10 cellular contexts compared by ENCODE assay signal in genomic region chr13:21124853-21125252, GRCh38. TPM values are rescaled to one million over a fixed set of nuclear protein-coding genes. Genes with fewer than 3 reads are reported as not detected.
DNase-seq lines count a peak whose midpoint lies in the region; ATAC-seq, FAIRE-seq and TF ChIP-seq lines count a peak whose summit lies in the region.
"Had no signal": no experiment of that assay in that cellular context is flagged by ENCODE, and none has a peak within 500 bp of the region (broad histone marks: within the 10 kb centered on the region; RNA-seq: fewer than 3 reads in every experiment).

No MANE protein-coding gene starts in this region.

- H4K20me1 ChIP-seq in HepG2 (ENCODE audit: insufficient read depth, low read length) = no peaks in the 10 kb centered on the region
- no peaks in the 10 kb centered on the region for H4K20me1 ChIP-seq in fibroblast of lung (ENCODE audit: control insufficient read depth, extremely low read depth, insufficient read depth, low read length)
- H4K20me1 ChIP-seq: BLaER1 treated with 17β-estradiol and CSF1 and Interleukin-3, amounts not matched to agents 10 nM and 100 nM had no signal

- no peak for TF ChIP-seq POLR2A in HepG2 (IDR thresholded peaks at IDR 0.05; ENCODE audit: insufficient read depth in 1 of 2, low read depth in 2 of 2, low read length in 2 of 2)
- no peak for TF ChIP-seq POLR2A in right lobe of liver (IDR thresholded peaks at IDR 0.05)

- H3K27ac ChIP-seq in HepG2 (ENCODE audit: extremely low read length, insufficient read depth, low read length) (no peak overlapping the region), right lobe of liver (no peak overlapping the region), fibroblast of lung (ENCODE audit: insufficient read depth, low read length) (no peak overlapping the region), aorta (ENCODE audit: low read depth in 1 of 2, low read length in 2 of 2) (no peak overlapping the region)
- H3K27ac ChIP-seq: BLaER1 treated with 17β-estradiol and CSF1 and Interleukin-3, amounts not matched to agents 10 nM and 100 nM had no signal

- peak; percentile 86 for ATAC-seq in HepG2
- no peak for ATAC-seq in right lobe of liver
- ATAC-seq in aorta (ENCODE audit: low FRiP score) = no peak
- no peak for ATAC-seq in GM21515 (IDR thresholded peaks at IDR 0.05; ENCODE audit: unreplicated experiment)

- TF ChIP-seq EP300 in HepG2 (IDR thresholded peaks at IDR 0.05; ENCODE audit: low read depth in 2 of 2, low read length in 2 of 2) = no peak
- TF ChIP-seq EP300 in HepG2 (CRISPR knock-in tag; IDR thresholded peaks at IDR 0.05; ENCODE audit: borderline replicate concordance) = no peak

- peak; percentile 58 for FAIRE-seq in HepG2 (lab: Jason Lieb, UNC)

- no peak overlapping the region for H3K27ac Mint-ChIP-seq in progenitor cell of endocrine pancreas
- H3K27ac Mint-ChIP-seq: activated naive CD8-positive, alpha-beta T cell had no signal

- no peaks in the 10 kb centered on the region for H3K27me3 Mint-ChIP-seq in progenitor cell of endocrine pancreas

- intact Hi-C loops in HepG2 (cut with micrococcal nuclease; ENCODE audit: unreplicated experiment) = no loop called here
- intact Hi-C loops in right lobe of liver (cut with DNase I) = no loop called here
- intact Hi-C loops in aorta (cut with DNase I) = no loop called here

- DNase-seq in HepG2 (ENCODE audit: low spot score) (peak; percentile 60), right lobe of liver (no peak), NCI-H82 treated with DMSO at 0.1 percent for 48 hours (lab: John Stamatoyannopoulos, UW; ENCODE audit: unreplicated experiment) (peak; percentile 21), fibroblast of lung (ENCODE audit: low read depth in 2 of 2) (peak; percentile 59 to 70), aorta (no peak), progenitor cell of endocrine pancreas (ENCODE audit: low spot score, unreplicated experiment) (no peak)
- no peak for DNase-seq in NK-92 treated with Interleukin-12 subunit alpha and Interleukin-12 subunit beta, amount 100 ng/mL, for 24 hours (lab: John Stamatoyannopoulos, UW)

- H3K9ac ChIP-seq in HepG2 (ENCODE audit: insufficient read depth, low read depth, low read length) (no peak overlapping the region), fibroblast of lung (ENCODE audit: insufficient read depth, low read length) (no peak overlapping the region)

- no peaks in the 10 kb centered on the region for H3K36me3 ChIP-seq in HepG2 (replicated peaks in 1 of 2; ENCODE audit: control insufficient read depth in 1 of 2, insufficient read depth in 2 of 2, low read length in 2 of 2)
- H3K36me3 ChIP-seq in right lobe of liver = no peaks in the 10 kb centered on the region
- no peaks in the 10 kb centered on the region for H3K36me3 ChIP-seq in fibroblast of lung (ENCODE audit: control insufficient read depth, insufficient read depth, low read length)
- no peaks in the 10 kb centered on the region for H3K36me3 ChIP-seq in aorta (ENCODE audit: control insufficient read depth in 1 of 2, insufficient read depth in 2 of 2, low read length in 1 of 2)
- H3K36me3 ChIP-seq: BLaER1 treated with 17β-estradiol and CSF1 and Interleukin-3, amounts not matched to agents 10 nM and 100 nM had no signal

- TF ChIP-seq RAD21 in HepG2 (CRISPR knock-in tag; IDR thresholded peaks at IDR 0.05) = no peak

- H3K27me3 ChIP-seq in HepG2 (ENCODE audit: control insufficient read depth in 1 of 2, insufficient read depth in 2 of 2, low read length in 2 of 2) = no peaks in the 10 kb centered on the region
- H3K27me3 ChIP-seq in right lobe of liver = no peaks in the 10 kb centered on the region
- no peaks in the 10 kb centered on the region for H3K27me3 ChIP-seq in fibroblast of lung (ENCODE audit: control insufficient read depth, insufficient read depth, low read length)
- no peaks in the 10 kb centered on the region for H3K27me3 ChIP-seq in aorta (ENCODE audit: control insufficient read depth in 1 of 2, insufficient read depth in 2 of 2, low read length in 1 of 2)
- H3K27me3 ChIP-seq: BLaER1 treated with 17β-estradiol and CSF1 and Interleukin-3, amounts not matched to agents 10 nM and 100 nM had no signal

- no peaks in the 10 kb centered on the region for H3K36me3 Mint-ChIP-seq in progenitor cell of endocrine pancreas (ENCODE audit: insufficient read depth)
- H3K36me3 Mint-ChIP-seq: activated naive CD8-positive, alpha-beta T cell had no signal

- CTCF ChIA-PET in HepG2 (lab: Yijun Ruan, JAX; ENCODE audit: low intra/inter-chr PET ratio, low total read pairs) = no interaction called here

- TF ChIP-seq CTCF in HepG2 (CRISPR knock-in tag; IDR thresholded peaks at IDR 0.05) (no peak), right lobe of liver (IDR thresholded peaks at IDR 0.05) (no peak), fibroblast of lung (conservative IDR thresholded peaks at IDR 0.05 in 1 of 2, IDR thresholded peaks at IDR 0.05 in 1 of 2; ENCODE audit: low read depth in 1 of 2, low read length in 2 of 2) (no peak), progenitor cell of endocrine pancreas (IDR thresholded peaks at IDR 0.05; ENCODE audit: unreplicated experiment) (no peak)

- H3K4me2 ChIP-seq in HepG2 (ENCODE audit: low read depth, low read length) (peak overlapping the region; percentile 84), fibroblast of lung (ENCODE audit: extremely low read depth, insufficient read depth, low read length) (peak overlapping the region; percentile 40)

- H3K9me3 Mint-ChIP-seq in progenitor cell of endocrine pancreas (ENCODE audit: low read depth) = peaks cover 2% of the 10 kb centered on the region

- H3K4me1 ChIP-seq in HepG2 (ENCODE audit: insufficient read depth, low read length) (peaks cover 44% of the 10 kb centered on the region), right lobe of liver (no peaks in the 10 kb centered on the region), fibroblast of lung (ENCODE audit: control insufficient read depth, extremely low read depth, insufficient read depth, low read length) (no peaks in the 10 kb centered on the region), aorta (ENCODE audit: control insufficient read depth in 1 of 2, insufficient read depth in 2 of 2, low read length in 2 of 2) (no peaks in the 10 kb centered on the region)

- H2AFZ ChIP-seq in HepG2 (ENCODE audit: low read length) (no peak overlapping the region), fibroblast of lung (ENCODE audit: low read length) (peak overlapping the region; percentile 43)

- POLR2A ChIA-PET in HepG2 (lab: Yijun Ruan, JAX) = interaction anchor here (1.6 kb wide), 1 partner anchor 23 kb away, joined by 6 read pairs; no protein-coding TSS in a partner anchor

- BruUV-seq in HepG2 (replicated peaks; lab: Mats Ljungman, UMichigan) = no TSS peak

- H3K9me3 ChIP-seq in HepG2 (ENCODE audit: low read length) (no peaks in the 10 kb centered on the region), right lobe of liver (no peaks in the 10 kb centered on the region), fibroblast of lung (ENCODE audit: control insufficient read depth, insufficient read depth, low read depth, low read length) (no peaks in the 10 kb centered on the region), aorta (ENCODE audit: control insufficient read depth, low read length) (no peaks in the 10 kb centered on the region)
- H3K9me3 ChIP-seq: BLaER1 treated with 17β-estradiol and CSF1 and Interleukin-3, amounts not matched to agents 10 nM and 100 nM had no signal

- H3K4me1 Mint-ChIP-seq in progenitor cell of endocrine pancreas (ENCODE audit: low read depth) = no peaks in the 10 kb centered on the region

- 5% methylated on average over 7 of the region's 7 CpGs for WGBS in HepG2 (ENCODE audit: low lambda C conversion rate)
- WGBS in right lobe of liver (ENCODE audit: insufficient coverage, low coverage, low lambda C conversion rate, missing lambda C conversion rate) = 33% methylated on average over 4 of the region's 7 CpGs
- 27 to 31% methylated on average over 7 of the region's 7 CpGs for WGBS in aorta, 2 donors

- no peaks in the 10 kb centered on the region for H3K79me2 ChIP-seq in HepG2 (ENCODE audit: insufficient read depth, low read length)
- no peaks in the 10 kb centered on the region for H3K79me2 ChIP-seq in fibroblast of lung (ENCODE audit: control insufficient read depth, insufficient read depth, low read length)

- H3K4me3 ChIP-seq in HepG2 (replicated peaks in 1 of 3; ENCODE audit: insufficient read depth in 1 of 3, low read depth in 2 of 3, low read length in 3 of 3) (peak overlapping the region in 2 of 3 experiments; percentile 3 to 43; a peak in 3 of 6 replicates), right lobe of liver (no peak overlapping the region), fibroblast of lung (replicated peaks in 1 of 4; ENCODE audit: control extremely low read depth in 1 of 4, insufficient read depth in 1 of 4, low read depth in 3 of 4, low read length in 4 of 4) (no peak overlapping the region), aorta (ENCODE audit: low read length in 2 of 2) (no peak overlapping the region)
- H3K4me3 ChIP-seq: BLaER1 treated with 17β-estradiol and CSF1 and Interleukin-3, amounts not matched to agents 10 nM and 100 nM had no signal

- in situ Hi-C loops in HepG2 (cut with HindIII; ENCODE audit: extremely low pct_ligation_motif_present, low pct_unique_long_range_greater_than_20kb) = no loop called here

- H3K4me3 Mint-ChIP-seq in progenitor cell of endocrine pancreas (ENCODE audit: low read depth) = no peak overlapping the region
- H3K4me3 Mint-ChIP-seq: activated naive CD8-positive, alpha-beta T cell had no signal

RNA-seq across cellular contexts. Expression of gene SAP18, which starts 15.1 kb away (rescaled TPM):
- total RNA-seq in HepG2 (2016; rRNA removed; fragmentation: Illumina TruSeq; extraction: Trizol) = 173 and 251 TPM in 2 replicates
- total RNA-seq in HepG2 (2016; cell fraction: cytosol; rRNA removed; fragmentation: Illumina TruSeq; extraction: Trizol; ENCODE audit: low read depth) = 49.2 and 61.1 TPM in 2 replicates
- total RNA-seq in HepG2 (2016; cell fraction: insoluble cytoplasmic fraction; rRNA removed; fragmentation: Illumina TruSeq; extraction: Trizol) = 172 and 283 TPM in 2 replicates
- 49.8 and 50.3 TPM in 2 replicates for total RNA-seq in HepG2 (2016; cell fraction: membrane; rRNA removed; fragmentation: Illumina TruSeq; extraction: Trizol)
- total RNA-seq in HepG2 (2016; cell fraction: nucleus; rRNA removed; fragmentation: Illumina TruSeq; extraction: Trizol) = 53.8 and 59.6 TPM in 2 replicates
- polyA plus RNA-seq in HepG2 (2011; rRNA removed) = 51.8 and 70.6 TPM in 2 replicates
- 19.5 and 28.1 TPM in 2 replicates for polyA plus RNA-seq in HepG2 (2011; cell fraction: cytosol; rRNA removed)
- polyA plus RNA-seq in HepG2 (2011; cell fraction: nucleus; rRNA removed) = 8.5 and 14.1 TPM in 2 replicates
- polyA plus RNA-seq in HepG2 (2012) = 141 and 173 TPM in 2 replicates
- polyA plus RNA-seq in HepG2 (2016; cell fraction: cytosol; fragmentation: Illumina TruSeq; extraction: Trizol; ENCODE audit: low read depth) = 63.3 and 66.1 TPM in 2 replicates
- polyA plus RNA-seq in HepG2 (2016; cell fraction: insoluble cytoplasmic fraction; fragmentation: Illumina TruSeq; extraction: Trizol; ENCODE audit: low read depth) = 371 and 383 TPM in 2 replicates
- polyA plus RNA-seq in HepG2 (2016; cell fraction: membrane; fragmentation: Illumina TruSeq; extraction: Trizol; ENCODE audit: low read depth) = 53.3 and 57.7 TPM in 2 replicates
- 143 and 153 TPM in 2 replicates for polyA plus RNA-seq in HepG2 (2016; cell fraction: nucleus; fragmentation: Illumina TruSeq; extraction: Trizol; ENCODE audit: insufficient read depth, low read depth)
- 3.5 and 5.1 TPM in 2 replicates for polyA minus RNA-seq in HepG2 (2011; rRNA and poly(A)+ RNA removed; ENCODE audit: low replicate concordance)
- 6.9 and 13.9 TPM in 2 replicates for polyA minus RNA-seq in HepG2 (2011; cell fraction: cytosol; rRNA and poly(A)+ RNA removed)
- polyA minus RNA-seq in HepG2 (2011; cell fraction: nucleus; rRNA and poly(A)+ RNA removed) = 35.3 and 41.3 TPM in 2 replicates
- 100 to 1,000 TPM in 3 of 6 experiments, 10 to 100 TPM in 3; 33.1 to 119 (median 95.6) TPM for total RNA-seq in right lobe of liver
- total RNA-seq in fibroblast of lung = 48.5 and 76.8 TPM in 2 replicates
- polyA plus RNA-seq in fibroblast of lung = 88.4 and 96.1 TPM in 2 replicates
- polyA plus RNA-seq in fibroblast of lung (2012) = 157 and 169 TPM in 2 replicates
- 5.7 and 8.3 TPM in 2 replicates for polyA minus RNA-seq in fibroblast of lung (ENCODE audit: low replicate concordance)
- 100 to 1,000 TPM; 161 to 172 TPM for total RNA-seq in aorta
- 100 to 1,000 TPM in 1 of 2 donors, 10 to 100 TPM in 1; 77.7 to 166 TPM for polyA plus RNA-seq in aorta
- 188 and 192 TPM in 2 replicates for total RNA-seq in progenitor cell of endocrine pancreas

RNA-seq across cellular contexts. Expression of gene SKA3, which starts 51.5 kb away (rescaled TPM):
- 10.8 and 15.2 TPM in 2 replicates for total RNA-seq in HepG2 (2016; rRNA removed; fragmentation: Illumina TruSeq; extraction: Trizol)
- total RNA-seq in HepG2 (2016; cell fraction: cytosol; rRNA removed; fragmentation: Illumina TruSeq; extraction: Trizol; ENCODE audit: low read depth) = 32.3 and 33.6 TPM in 2 replicates
- total RNA-seq in HepG2 (2016; cell fraction: insoluble cytoplasmic fraction; rRNA removed; fragmentation: Illumina TruSeq; extraction: Trizol) = 10.7 and 15.4 TPM in 2 replicates
- total RNA-seq in HepG2 (2016; cell fraction: membrane; rRNA removed; fragmentation: Illumina TruSeq; extraction: Trizol) = 15.1 and 15.7 TPM in 2 replicates
- total RNA-seq in HepG2 (2016; cell fraction: nucleus; rRNA removed; fragmentation: Illumina TruSeq; extraction: Trizol) = 7.0 and 8.7 TPM in 2 replicates
- polyA plus RNA-seq in HepG2 (2011; rRNA removed) = 3.5 and 7.2 TPM in 2 replicates
- polyA plus RNA-seq in HepG2 (2011; cell fraction: cytosol; rRNA removed) = 3.3 and 3.7 TPM in 2 replicates
- polyA plus RNA-seq in HepG2 (2011; cell fraction: nucleus; rRNA removed) = 2.4 and 2.6 TPM in 2 replicates
- 2.8 and 6.8 TPM in 2 replicates for polyA plus RNA-seq in HepG2 (2012)
- 5.2 and 8.0 TPM in 2 replicates for polyA plus RNA-seq in HepG2 (2016; cell fraction: cytosol; fragmentation: Illumina TruSeq; extraction: Trizol; ENCODE audit: low read depth)
- 28.3 and 32.2 TPM in 2 replicates for polyA plus RNA-seq in HepG2 (2016; cell fraction: insoluble cytoplasmic fraction; fragmentation: Illumina TruSeq; extraction: Trizol; ENCODE audit: low read depth)
- 11.8 and 12.9 TPM in 2 replicates for polyA plus RNA-seq in HepG2 (2016; cell fraction: membrane; fragmentation: Illumina TruSeq; extraction: Trizol; ENCODE audit: low read depth)
- polyA plus RNA-seq in HepG2 (2016; cell fraction: nucleus; fragmentation: Illumina TruSeq; extraction: Trizol; ENCODE audit: insufficient read depth, low read depth) = 20.6 and 22.8 TPM in 2 replicates
- polyA minus RNA-seq in HepG2 (2011; rRNA and poly(A)+ RNA removed; ENCODE audit: low replicate concordance) = 3.8 and 12.1 TPM in 2 replicates
- 5.1 and 6.2 TPM in 2 replicates for polyA minus RNA-seq in HepG2 (2011; cell fraction: cytosol; rRNA and poly(A)+ RNA removed)
- 6.5 and 6.8 TPM in 2 replicates for polyA minus RNA-seq in HepG2 (2011; cell fraction: nucleus; rRNA and poly(A)+ RNA removed)
- 1 to 10 TPM in 2 of 6 experiments, under 1 TPM in 4; 0.18 to 2.4 (median 0.75) TPM for total RNA-seq in right lobe of liver
- total RNA-seq in fibroblast of lung = 6.1 and 10.3 TPM in 2 replicates
- polyA plus RNA-seq in fibroblast of lung = 6.6 and 23.2 TPM in 2 replicates
- polyA plus RNA-seq in fibroblast of lung (2012) = 4.0 and 15.0 TPM in 2 replicates
- polyA minus RNA-seq in fibroblast of lung (ENCODE audit: low replicate concordance) = 2.9 and 4.7 TPM in 2 replicates
- 1 to 10 TPM in 1 of 2 donors, under 1 TPM in 1; 0.91 to 2.3 TPM for total RNA-seq in aorta
- under 1 TPM in 1 of 2 donors, not detected in 1; 0.51 TPM for polyA plus RNA-seq in aorta
- total RNA-seq in progenitor cell of endocrine pancreas = 14.3 and 16.2 TPM in 2 replicates

RNA-seq across cellular contexts. Expression of gene MRPL57, which starts 51.6 kb away (rescaled TPM):
- 35.2 and 36.7 TPM in 2 replicates for total RNA-seq in HepG2 (2016; rRNA removed; fragmentation: Illumina TruSeq; extraction: Trizol)
- total RNA-seq in HepG2 (2016; cell fraction: cytosol; rRNA removed; fragmentation: Illumina TruSeq; extraction: Trizol; ENCODE audit: low read depth) = 24.1 and 31.0 TPM in 2 replicates
- 34.7 and 38.6 TPM in 2 replicates for total RNA-seq in HepG2 (2016; cell fraction: insoluble cytoplasmic fraction; rRNA removed; fragmentation: Illumina TruSeq; extraction: Trizol)
- 29.6 and 35.7 TPM in 2 replicates for total RNA-seq in HepG2 (2016; cell fraction: membrane; rRNA removed; fragmentation: Illumina TruSeq; extraction: Trizol)
- total RNA-seq in HepG2 (2016; cell fraction: nucleus; rRNA removed; fragmentation: Illumina TruSeq; extraction: Trizol) = 15.9 and 17.6 TPM in 2 replicates
- polyA plus RNA-seq in HepG2 (2011; rRNA removed) = 19.5 and 20.7 TPM in 2 replicates
- 14.4 and 14.5 TPM in 2 replicates for polyA plus RNA-seq in HepG2 (2011; cell fraction: cytosol; rRNA removed)
- polyA plus RNA-seq in HepG2 (2011; cell fraction: nucleus; rRNA removed) = 8.1 and 8.4 TPM in 2 replicates
- polyA plus RNA-seq in HepG2 (2012) = 15.7 and 17.3 TPM in 2 replicates
- 22.3 and 31.7 TPM in 2 replicates for polyA plus RNA-seq in HepG2 (2016; cell fraction: cytosol; fragmentation: Illumina TruSeq; extraction: Trizol; ENCODE audit: low read depth)
- polyA plus RNA-seq in HepG2 (2016; cell fraction: insoluble cytoplasmic fraction; fragmentation: Illumina TruSeq; extraction: Trizol; ENCODE audit: low read depth) = 37.6 and 39.8 TPM in 2 replicates
- 25.6 and 30.0 TPM in 2 replicates for polyA plus RNA-seq in HepG2 (2016; cell fraction: membrane; fragmentation: Illumina TruSeq; extraction: Trizol; ENCODE audit: low read depth)
- 23.6 and 24.3 TPM in 2 replicates for polyA plus RNA-seq in HepG2 (2016; cell fraction: nucleus; fragmentation: Illumina TruSeq; extraction: Trizol; ENCODE audit: insufficient read depth, low read depth)
- 5.5 and 12.7 TPM in 2 replicates for polyA minus RNA-seq in HepG2 (2011; rRNA and poly(A)+ RNA removed; ENCODE audit: low replicate concordance)
- 5.7 and 9.1 TPM in 2 replicates for polyA minus RNA-seq in HepG2 (2011; cell fraction: cytosol; rRNA and poly(A)+ RNA removed)
- 4.7 and 5.8 TPM in 2 replicates for polyA minus RNA-seq in HepG2 (2011; cell fraction: nucleus; rRNA and poly(A)+ RNA removed)
- 10 to 100 TPM; 10.6 to 38.7 (median 13.6) TPM for total RNA-seq in right lobe of liver
- 18.0 and 29.4 TPM in 2 replicates for total RNA-seq in fibroblast of lung
- 8.9 and 10.4 TPM in 2 replicates for polyA plus RNA-seq in fibroblast of lung
- polyA plus RNA-seq in fibroblast of lung (2012) = 16.8 and 25.0 TPM in 2 replicates
- polyA minus RNA-seq in fibroblast of lung (ENCODE audit: low replicate concordance) = 2.3 and 4.2 TPM in 2 replicates
- 10 to 100 TPM in 1 of 2 donors, 1 to 10 TPM in 1; 8.4 to 10.3 TPM for total RNA-seq in aorta
- polyA plus RNA-seq in aorta = 10 to 100 TPM; 16.8 TPM
- 22.0 and 22.8 TPM in 2 replicates for total RNA-seq in progenitor cell of endocrine pancreas

Comparison
In these comparisons a context has a peak if more than half of its experiments do, and no peak if none do; other contexts are left out.
1. DNase-seq: peak in HepG2 (single experiment), NCI-H82 treated with DMSO at 0.1 percent for 48 hours (single experiment) and fibroblast of lung (2 of 2); none in right lobe of liver (0 of 3), aorta (0 of 2), progenitor cell of endocrine pancreas (single experiment) and NK-92 treated with Interleukin-12 subunit alpha and Interleukin-12 subunit beta, amount 100 ng/mL, for 24 hours (single experiment).
2. H3K4me3 ChIP-seq: peak in HepG2 (2 of 3); none in right lobe of liver (0 of 3), fibroblast of lung (0 of 4) and aorta (0 of 2).